22 cellular contexts compared by ENCODE assay signal in the genomic region with DNA sequence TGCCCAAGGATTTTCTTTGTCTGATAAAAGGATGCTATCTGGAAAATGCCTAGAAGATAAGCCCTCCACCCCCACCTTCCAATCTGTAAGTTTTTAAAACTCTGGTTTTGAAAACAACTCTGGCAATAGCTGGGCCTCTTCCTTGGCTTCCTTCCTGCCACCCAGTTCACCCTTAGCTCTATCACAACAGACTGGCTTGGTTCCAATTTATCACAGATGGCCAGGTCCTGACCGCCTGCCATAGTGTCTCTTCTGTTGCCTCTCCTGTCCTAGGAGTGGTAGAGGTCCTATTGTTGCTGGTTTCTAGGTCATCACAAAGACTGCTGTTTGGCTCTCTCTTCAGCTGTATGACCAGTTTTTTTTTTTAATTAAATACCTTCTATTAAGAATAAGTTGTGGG.
"Had no signal": no experiment of that assay in that cellular context is flagged by ENCODE, and none has a peak within 500 bp of the region (broad histone marks: within the 10 kb centered on the region; RNA-seq: fewer than 3 reads in every experiment).

No MANE protein-coding gene starts in this region.

- DNase-seq: activated B cell treated with CpG ODN at 0.5 μM for 24 hours; activated CD4-positive, alpha-beta T cell treated with anti-CD3 and anti-CD28 coated beads for 36 hours; activated CD4-positive, alpha-beta T cell treated with anti-CD3 and anti-CD28 coated beads, Interleukin-2, amount 50 U/mL, for 4 hours; activated CD8-positive, alpha-beta memory T cell treated with anti-CD3 and anti-CD28 coated beads for 24 hours; activated naive CD4-positive, alpha-beta T cell treated with Interleukin-2 at 50 U/mL for 16 hours; activated naive CD8-positive, alpha-beta T cell treated with anti-CD3 and anti-CD28 coated beads for 36 hours; activated T-cell treated with anti-CD3 and anti-CD28 coated beads, Interleukin-2, amount 50 U/mL, for 48 hours; central memory CD4-positive, alpha-beta T cell; colonic mucosa; foreskin keratinocyte; immature natural killer cell; lower lobe of right lung; naive thymus-derived CD4-positive, alpha-beta T cell; occipital lobe; sigmoid colon; stimulated activated CD4-positive, alpha-beta T cell treated with anti-CD3 and anti-CD28 coated beads, Interleukin-2, amount 100 ng/mL, for 48 hours; stimulated activated naive CD4-positive, alpha-beta T cell; T1000; testis had no signal

- H3K9me3 Mint-ChIP-seq: activated B cell treated with CpG ODN at 0.5 μM for 24 hours; activated naive CD8-positive, alpha-beta T cell treated with anti-CD3 and anti-CD28 coated beads for 36 hours; neural crest cell; type B pancreatic cell had no signal

- H3K4me3 Mint-ChIP-seq: activated B cell treated with CpG ODN at 0.5 μM for 24 hours; activated CD4-positive, alpha-beta T cell treated with anti-CD3 and anti-CD28 coated beads for 36 hours; activated naive CD8-positive, alpha-beta T cell treated with anti-CD3 and anti-CD28 coated beads for 36 hours; immature natural killer cell; naive thymus-derived CD4-positive, alpha-beta T cell; neural crest cell; type B pancreatic cell had no signal

- H3K4me1 Mint-ChIP-seq: activated B cell treated with CpG ODN at 0.5 μM for 24 hours; activated CD4-positive, alpha-beta T cell treated with anti-CD3 and anti-CD28 coated beads for 36 hours; activated naive CD8-positive, alpha-beta T cell treated with anti-CD3 and anti-CD28 coated beads for 36 hours; immature natural killer cell; naive thymus-derived CD4-positive, alpha-beta T cell; neural crest cell had no signal

- H3K36me3 Mint-ChIP-seq: activated naive CD8-positive, alpha-beta T cell treated with anti-CD3 and anti-CD28 coated beads for 36 hours; immature natural killer cell; naive thymus-derived CD4-positive, alpha-beta T cell; type B pancreatic cell had no signal

- H3K27ac Mint-ChIP-seq: activated B cell treated with CpG ODN at 0.5 μM for 24 hours; activated CD4-positive, alpha-beta T cell treated with anti-CD3 and anti-CD28 coated beads for 36 hours; activated naive CD8-positive, alpha-beta T cell treated with anti-CD3 and anti-CD28 coated beads for 36 hours; immature natural killer cell; naive thymus-derived CD4-positive, alpha-beta T cell; type B pancreatic cell had no signal

- H3K27me3 Mint-ChIP-seq: activated B cell treated with CpG ODN at 0.5 μM for 24 hours; activated CD4-positive, alpha-beta T cell treated with anti-CD3 and anti-CD28 coated beads for 36 hours; activated naive CD8-positive, alpha-beta T cell treated with anti-CD3 and anti-CD28 coated beads for 36 hours; naive thymus-derived CD4-positive, alpha-beta T cell; type B pancreatic cell had no signal

- ATAC-seq: activated CD4-positive, alpha-beta T cell treated with anti-CD3 and anti-CD28 coated beads for 36 hours; foreskin keratinocyte; left lobe of liver; lower lobe of right lung; naive thymus-derived CD4-positive, alpha-beta T cell had no signal
